Comparison of ENCODE assay signal across 1 cellular context in the genomic region with DNA sequence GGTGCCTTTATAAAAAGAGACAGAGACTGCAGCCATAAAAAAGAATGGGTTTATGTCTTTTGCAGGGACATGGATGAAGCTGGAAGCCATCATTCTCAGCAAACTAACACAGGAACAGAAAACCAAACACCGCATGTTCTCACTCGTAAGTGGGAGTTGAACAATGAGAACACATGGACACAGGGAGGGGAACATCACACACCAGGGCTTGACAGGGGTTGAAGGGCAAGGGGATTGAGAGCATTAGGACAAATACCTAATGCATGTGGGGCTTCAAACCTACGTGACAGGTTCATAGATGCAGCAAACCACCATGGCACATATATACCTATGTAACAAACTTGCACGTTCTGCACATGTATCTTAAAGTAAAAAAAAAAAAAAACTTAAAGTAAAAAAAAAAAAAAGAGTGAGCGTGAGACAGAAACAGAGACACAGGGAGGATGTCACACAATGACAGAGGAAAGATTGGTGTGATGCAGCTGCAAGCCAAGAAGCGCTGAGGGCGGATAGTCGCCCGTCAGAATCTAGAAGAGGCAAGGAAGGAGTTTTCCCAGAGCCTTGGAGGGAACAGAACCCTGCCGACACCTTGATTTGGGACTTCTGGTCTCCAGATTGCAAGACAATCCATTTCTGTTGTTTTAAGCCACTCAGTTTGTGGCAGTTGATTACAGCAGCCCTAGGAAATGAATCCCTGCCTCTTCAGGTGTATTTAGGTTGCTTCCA.
TF ChIP-seq lines count a peak whose summit lies in the region.

No MANE protein-coding gene starts in this region.

TF ChIP-seq in IMR-90, 13 proteins besides CTCF, POLR2A, EP300 and RAD21:
- TF ChIP-seq MXI1 (IDR thresholded peaks at IDR 0.05; ENCODE audit: borderline replicate concordance, low read depth, low read length) (no peak), CEBPB (IDR thresholded peaks at IDR 0.05; ENCODE audit: low read depth, low read length) (no peak), ELK1 (IDR thresholded peaks at IDR 0.05; ENCODE audit: borderline replicate concordance, low read depth, low read length) (no peak), MAZ (IDR thresholded peaks at IDR 0.05; ENCODE audit: borderline replicate concordance, low read depth, low read length) (no peak), RFX5 (IDR thresholded peaks at IDR 0.05; ENCODE audit: low read depth, low read length) (no peak), NFE2L2 (IDR thresholded peaks at IDR 0.05; ENCODE audit: low read depth, low read length) (no peak)
TF ChIP-seq in IMR-90: peak in this region for 0.
